ENCODE assay signal across 28 cellular contexts in genomic region chr7:121891731-121892130, GRCh38. TPM values are rescaled to one million over a fixed set of nuclear protein-coding genes. Genes with fewer than 3 reads are reported as not detected.
"Had no signal": no experiment of that assay in that cellular context is flagged by ENCODE, and none has a peak within 500 bp of the region (broad histone marks: within the 10 kb centered on the region; RNA-seq: fewer than 3 reads in every experiment).

No MANE protein-coding gene starts in this region.

- H3K9me3 Mint-ChIP-seq: nephron; stimulated activated memory B cell treated with anti-CD40 and anti-IgM and Interleukin-4, amounts not matched to agents 10 μg/mL and 1 μg/mL and 100 μg/mL, for 72 hours; stimulated activated naive CD8-positive, alpha-beta T cell treated with anti-CD3 and anti-CD28 coated beads, Interleukin-15, amount 100 ng/mL, for 72 hours had no signal

- H3K36me3 ChIP-seq: left ventricle myocardium inferior, neutrophil, right atrium auricular region, right lobe of liver, tibial nerve, upper lobe of left lung had no signal

- H3K4me3 Mint-ChIP-seq: immature natural killer cell; naive thymus-derived CD4-positive, alpha-beta T cell; nephron; neural progenitor cell; stimulated activated memory B cell treated with anti-CD40 and anti-IgM and Interleukin-4, amounts not matched to agents 10 μg/mL and 1 μg/mL and 100 μg/mL, for 72 hours; stimulated activated naive CD8-positive, alpha-beta T cell treated with anti-CD3 and anti-CD28 coated beads, Interleukin-15, amount 100 ng/mL, for 72 hours had no signal

- H3K36me3 Mint-ChIP-seq: immature natural killer cell; naive thymus-derived CD4-positive, alpha-beta T cell; stimulated activated memory B cell treated with anti-CD40 and anti-IgM and Interleukin-4, amounts not matched to agents 10 μg/mL and 1 μg/mL and 100 μg/mL, for 72 hours had no signal

- H3K27me3 ChIP-seq: neural progenitor cell, neutrophil, right atrium auricular region, right lobe of liver, tibial nerve, upper lobe of left lung had no signal

- H3K4me1 Mint-ChIP-seq: immature natural killer cell; naive thymus-derived CD4-positive, alpha-beta T cell; nephron; neural progenitor cell; stimulated activated memory B cell treated with anti-CD40 and anti-IgM and Interleukin-4, amounts not matched to agents 10 μg/mL and 1 μg/mL and 100 μg/mL, for 72 hours; stimulated activated naive CD8-positive, alpha-beta T cell treated with anti-CD3 and anti-CD28 coated beads, Interleukin-15, amount 100 ng/mL, for 72 hours had no signal

- DNase-seq: hypothalamus; immature natural killer cell; left ventricle myocardium inferior; midbrain; mucosa of descending colon; naive thymus-derived CD4-positive, alpha-beta T cell; occipital lobe; right lobe of liver; stimulated activated CD4-positive, alpha-beta T cell treated with anti-CD3 and anti-CD28 coated beads, Interleukin-1b, Interleukin-23, amount 100 ng/mL, for 48 hours; stimulated activated CD4-positive, alpha-beta T cell treated with anti-CD3 and anti-CD28 coated beads, Interleukin-2, amount 100 ng/mL, for 48 hours; stimulated activated CD4-positive, alpha-beta T cell treated with anti-CD3 and anti-CD28 coated beads, Interleukin-4, amount 100 ng/mL, for 4 hours; stimulated activated CD8-positive, alpha-beta memory T cell treated with anti-CD3 and anti-CD28 coated beads, Interleukin-4, amount 100 ng/mL, for 48 hours; stimulated activated naive CD4-positive, alpha-beta T cell treated with Interleukin-2 at 50 U/mL for 16 hours; stimulated activated naive CD8-positive, alpha-beta T cell treated with anti-CD3 and anti-CD28 coated beads, Interleukin-15, amount 100 ng/mL, for 72 hours; substantia nigra; upper lobe of left lung had no signal

- H3K4me3 ChIP-seq: left ventricle myocardium inferior, lung, mucosa of descending colon, neural progenitor cell, right atrium auricular region, right lobe of liver, smooth muscle cell, tibial nerve, upper lobe of left lung had no signal

- H3K4me2 ChIP-seq: neural progenitor cell, smooth muscle cell had no signal

- H3K4me1 ChIP-seq: left ventricle myocardium inferior, parathyroid adenoma, right atrium auricular region, right lobe of liver, tibial nerve, upper lobe of left lung had no signal

- H2AFZ ChIP-seq: neural progenitor cell, parathyroid adenoma had no signal

- H3K9ac ChIP-seq: neural progenitor cell, parathyroid adenoma had no signal

- ATAC-seq: mucosa of descending colon; naive thymus-derived CD4-positive, alpha-beta T cell; right lobe of liver; stimulated activated memory B cell treated with anti-CD40 and anti-IgM and Interleukin-4, amounts not matched to agents 10 μg/mL and 1 μg/mL and 100 μg/mL, for 72 hours; stimulated activated naive CD8-positive, alpha-beta T cell treated with anti-CD3 and anti-CD28 coated beads, Interleukin-15, amount 100 ng/mL, for 72 hours had no signal

- H3K79me2 ChIP-seq: parathyroid adenoma had no signal

- H3K9me3 ChIP-seq: left ventricle myocardium inferior, mucosa of descending colon, neutrophil, right atrium auricular region, right lobe of liver, tibial nerve, upper lobe of left lung had no signal

- H3K27ac Mint-ChIP-seq: immature natural killer cell; naive thymus-derived CD4-positive, alpha-beta T cell; nephron; neural progenitor cell; stimulated activated memory B cell treated with anti-CD40 and anti-IgM and Interleukin-4, amounts not matched to agents 10 μg/mL and 1 μg/mL and 100 μg/mL, for 72 hours; stimulated activated naive CD8-positive, alpha-beta T cell treated with anti-CD3 and anti-CD28 coated beads, Interleukin-15, amount 100 ng/mL, for 72 hours had no signal

- H3K27me3 Mint-ChIP-seq: naive thymus-derived CD4-positive, alpha-beta T cell; stimulated activated memory B cell treated with anti-CD40 and anti-IgM and Interleukin-4, amounts not matched to agents 10 μg/mL and 1 μg/mL and 100 μg/mL, for 72 hours; stimulated activated naive CD8-positive, alpha-beta T cell treated with anti-CD3 and anti-CD28 coated beads, Interleukin-15, amount 100 ng/mL, for 72 hours had no signal

- H3K27ac ChIP-seq: left ventricle myocardium inferior, neural progenitor cell, neutrophil, parathyroid adenoma, right atrium auricular region, right lobe of liver, tibial nerve, upper lobe of left lung had no signal

RNA-seq across cellular contexts. Expression of gene PTPRZ1, which starts 18.8 kb away (rescaled TPM):
- total RNA-seq: myocyte; naive thymus-derived CD4-positive, alpha-beta T cell; pulmonary artery endothelial cell; renal cortical epithelial cell had no signal
- polyA plus RNA-seq: immature natural killer cell; naive thymus-derived CD4-positive, alpha-beta T cell had no signal
